Comparison of ENCODE assay signal across 9 cellular contexts in genomic region chr5:10233505-10233904, GRCh38. TPM values are rescaled to one million over a fixed set of nuclear protein-coding genes. Genes with fewer than 3 reads are reported as not detected.
A peak's percentile ranks its signal among the peaks of the same experiment; 100 is the strongest.
DNase-seq lines count a peak whose midpoint lies in the region; ATAC-seq, FAIRE-seq and TF ChIP-seq lines count a peak whose summit lies in the region.
"Had no signal": no experiment of that assay in that cellular context is flagged by ENCODE, and none has a peak within 500 bp of the region (broad histone marks: within the 10 kb centered on the region; RNA-seq: fewer than 3 reads in every experiment).

No MANE protein-coding gene starts in this region.

- POLR2A ChIA-PET in endothelial cell of umbilical vein (lab: Charles Lee), result no interaction called here

- no peak overlapping the region for H3K4me3 Mint-ChIP-seq in GM23338
- H3K4me3 Mint-ChIP-seq: activated CD4-positive, alpha-beta T cell treated with anti-CD3 and anti-CD28 coated beads for 36 hours had no signal

- no peaks in the 10 kb centered on the region for H3K9me3 Mint-ChIP-seq in GM23338

- H3K27me3 Mint-ChIP-seq in GM23338 (ENCODE audit: insufficient read depth, low read depth, poor library complexity), result peaks cover 2% of the 10 kb centered on the region
- H3K27me3 Mint-ChIP-seq: activated CD4-positive, alpha-beta T cell treated with anti-CD3 and anti-CD28 coated beads for 36 hours had no signal

- peak overlapping the region; percentile 78 for H3K27ac Mint-ChIP-seq in GM23338
- H3K27ac Mint-ChIP-seq: activated CD4-positive, alpha-beta T cell treated with anti-CD3 and anti-CD28 coated beads for 36 hours had no signal

- H3K4me1 ChIP-seq in GM23338 (ENCODE audit: insufficient read depth) (no peaks in the 10 kb centered on the region), endothelial cell of umbilical vein (ENCODE audit: control insufficient read depth, extremely low read depth, insufficient read depth, low read length) (no peaks in the 10 kb centered on the region), psoas muscle (peaks cover 5% of the 10 kb centered on the region)

- ATAC-seq in GM23338, result peak; percentile 51; the same call in 2 of the 3 replicates
- no peak for ATAC-seq in psoas muscle
- ATAC-seq in omental fat pad (ENCODE audit: low FRiP score), result no peak
- ATAC-seq in GM18873 (IDR thresholded peaks at IDR 0.05; ENCODE audit: low FRiP score, unreplicated experiment), result no peak
- ATAC-seq: activated CD4-positive, alpha-beta T cell treated with anti-CD3 and anti-CD28 coated beads for 36 hours had no signal

- H3K27ac ChIP-seq in GM23338 (ENCODE audit: low read depth), result no peak overlapping the region
- H3K27ac ChIP-seq in endothelial cell of umbilical vein (ENCODE audit: insufficient read depth, low read depth, low read length), result no peak overlapping the region
- H3K27ac ChIP-seq in psoas muscle, result no peak overlapping the region

- H3K27me3 ChIP-seq in GM23338 (ENCODE audit: insufficient read depth) (no peaks in the 10 kb centered on the region), endothelial cell of umbilical vein (ENCODE audit: control insufficient read depth in 2 of 2, insufficient read depth in 2 of 2, low read length in 2 of 2) (no peaks in the 10 kb centered on the region), psoas muscle (ENCODE audit: insufficient read depth in 3 of 3, low read length in 2 of 3) (no peaks in the 10 kb centered on the region)

- no peaks in the 10 kb centered on the region for H3K9me1 ChIP-seq in endothelial cell of umbilical vein (replicated peaks; ENCODE audit: control insufficient read depth, extremely low read depth, insufficient read depth, low read length)

- peaks cover 7% of the 10 kb centered on the region; the same call in 2 of the 3 replicates for H3K4me1 Mint-ChIP-seq in GM23338
- H3K4me1 Mint-ChIP-seq: activated CD4-positive, alpha-beta T cell treated with anti-CD3 and anti-CD28 coated beads for 36 hours had no signal

- H3K9me3 ChIP-seq in endothelial cell of umbilical vein (replicated peaks; ENCODE audit: control insufficient read depth, insufficient read depth, low read length) (no peaks in the 10 kb centered on the region), psoas muscle (no peaks in the 10 kb centered on the region)

- no peaks in the 10 kb centered on the region for H3K9me2 ChIP-seq in GM23338 (ENCODE audit: insufficient read depth)

- CTCF ChIA-PET in endothelial cell of umbilical vein (lab: Charles Lee), result interaction anchor here (0.9 to 1.6 kb wide), 3 partner anchors 11 to 1477 kb away, joined by 3 read pairs; partner anchors contain the start of genes ATPSCKMT and CCT5

- no peak overlapping the region for H3K4me3 ChIP-seq in GM23338
- H3K4me3 ChIP-seq in endothelial cell of umbilical vein (replicated peaks in 1 of 3; ENCODE audit: insufficient read depth in 1 of 3, low read depth in 1 of 3, low read length in 3 of 3), result no peak overlapping the region
- no peak overlapping the region for H3K4me3 ChIP-seq in psoas muscle

- TF ChIP-seq CTCF in GM23338 (conservative IDR thresholded peaks at IDR 0.05; ENCODE audit: low read depth in 2 of 2) (peak; percentile 29 to 68), endothelial cell of umbilical vein (IDR thresholded peaks at IDR 0.05; ENCODE audit: extremely low read depth in 1 of 2, insufficient read depth in 1 of 2, low read depth in 1 of 2, low read length in 2 of 2) (peak; percentile 19 to 24), psoas muscle (IDR thresholded peaks at IDR 0.05) (peak; percentile 34), omental fat pad (IDR thresholded peaks at IDR 0.05) (no peak), GM13976 (IDR thresholded peaks at IDR 0.05; ENCODE audit: borderline replicate concordance, control extremely low read depth, extremely low read depth, insufficient read depth, missing control alignments) (no peak)

- H3K79me2 ChIP-seq in GM23338 (replicated peaks; ENCODE audit: insufficient read depth) (no peaks in the 10 kb centered on the region), endothelial cell of umbilical vein (ENCODE audit: control insufficient read depth, insufficient read depth, low read length) (no peaks in the 10 kb centered on the region)

- no peak for TF ChIP-seq POLR2A in endothelial cell of umbilical vein (IDR thresholded peaks at IDR 0.05; ENCODE audit: low read depth, low read length)

- in situ Hi-C loops in GM13976 (cut with MboI; ENCODE audit: low sequenced_read_pairs, unreplicated experiment), result no loop called here

- H3K9ac ChIP-seq in endothelial cell of umbilical vein (replicated peaks; ENCODE audit: extremely low read depth, insufficient read depth, low read length), result no peak overlapping the region

- DNase-seq in GM23338 (ENCODE audit: low spot score) (peak; percentile 70), NCI-H82 (lab: John Stamatoyannopoulos, UW) (peak; percentile 69), endothelial cell of umbilical vein (ENCODE audit: low read depth, low spot score) (peak; percentile 31), psoas muscle (no peak), posterior vena cava (ENCODE audit: low spot score) (no peak), omental fat pad (ENCODE audit: low spot score) (no peak), GM13976 (ENCODE audit: low spot score) (no peak)
- DNase-seq: activated CD4-positive, alpha-beta T cell treated with anti-CD3 and anti-CD28 coated beads for 36 hours had no signal

- peaks cover 4% of the 10 kb centered on the region; the same call in 2 of the 3 replicates for H3K36me3 Mint-ChIP-seq in GM23338 (ENCODE audit: low read depth)

- dilution Hi-C loops in endothelial cell of umbilical vein (cut with MboI; ENCODE audit: extremely low pct_ligation_motif_present, low sequenced_read_pairs), result no loop called here

- H4K20me1 ChIP-seq in GM23338 (replicated peaks; ENCODE audit: insufficient read depth), result no peaks in the 10 kb centered on the region
- no peaks in the 10 kb centered on the region for H4K20me1 ChIP-seq in endothelial cell of umbilical vein (replicated peaks; ENCODE audit: control insufficient read depth, extremely low read depth, insufficient read depth, low read length)

- BruUV-seq in endothelial cell of umbilical vein (replicated peaks; lab: Mats Ljungman, UMichigan), result no TSS peak

- H2AFZ ChIP-seq in GM23338 (no peak overlapping the region), endothelial cell of umbilical vein (ENCODE audit: low read depth, low read length) (no peak overlapping the region)

- intact Hi-C loops in endothelial cell of umbilical vein (cut with micrococcal nuclease), result loop anchor here (1.0 kb wide), 2 partner anchors 93 to 689 kb away; no protein-coding TSS in a partner anchor
- intact Hi-C loops in psoas muscle (cut with DNase I), result no loop called here
- intact Hi-C loops in posterior vena cava (cut with DNase I), result no loop called here

- 48 to 62% (median 52%) methylated on average over 7 of the region's 7 CpGs for WGBS in psoas muscle, 3 donors

- no peak for FAIRE-seq in endothelial cell of umbilical vein (lab: Jason Lieb, UNC)

- no peaks in the 10 kb centered on the region for H3F3A ChIP-seq in GM23338 (replicated peaks; ENCODE audit: low read depth)

- H3K36me3 ChIP-seq in GM23338 (ENCODE audit: insufficient read depth), result peaks cover 4% of the 10 kb centered on the region; the same call in 1 of the 2 replicates
- H3K36me3 ChIP-seq in endothelial cell of umbilical vein (ENCODE audit: control insufficient read depth in 2 of 2, extremely low read depth in 1 of 2, insufficient read depth in 2 of 2, low read length in 2 of 2), result peaks cover 2% of the 10 kb centered on the region in 2 experiments
- peaks cover 0 to 54% of the 10 kb centered on the region in 2 donors for H3K36me3 ChIP-seq in psoas muscle (ENCODE audit: insufficient read depth in 1 of 2, low read depth in 1 of 2)

- H3K4me2 ChIP-seq in GM23338 (no peak overlapping the region), endothelial cell of umbilical vein (ENCODE audit: insufficient read depth, low read length) (no peak overlapping the region)

TF ChIP-seq in GM23338, 12 proteins besides CTCF, POLR2A, EP300 and RAD21 (continues in another document):
- TF ChIP-seq STAT1 (IDR thresholded peaks at IDR 0.05; ENCODE audit: unreplicated experiment), result no peak
- no peak for TF ChIP-seq JUNB (IDR thresholded peaks at IDR 0.05; ENCODE audit: unreplicated experiment)

TF ChIP-seq in endothelial cell of umbilical vein, 7 proteins besides CTCF, POLR2A, EP300 and RAD21 (continues in another document):
- TF ChIP-seq EZH2 (IDR thresholded peaks at IDR 0.05; ENCODE audit: borderline replicate concordance, low read depth, low read length, severe bottlenecking), result no peak
- TF ChIP-seq FOS (IDR thresholded peaks at IDR 0.05; ENCODE audit: borderline replicate concordance, insufficient read depth, low read length), result no peak

RNA-seq across cellular contexts. Expression of gene ATPSCKMT, which starts 16.2 kb away (rescaled TPM):
- 19.3 and 22.9 TPM in 2 replicates for total RNA-seq in GM23338 (2014; rRNA removed; shearing (Covaris generic))
- 8.9 and 10.0 TPM in 2 replicates for polyA plus RNA-seq in GM23338 (2016; fragmentation: Nextera tagmentation; extraction: Ambion mirVana)
- total RNA-seq in endothelial cell of umbilical vein, result 16.7 and 19.7 TPM in 2 replicates
- polyA plus RNA-seq in endothelial cell of umbilical vein, result 11.4 and 25.4 TPM in 2 replicates
- polyA plus RNA-seq in endothelial cell of umbilical vein (2011; cell fraction: cytosol; rRNA removed), result 20.6 and 24.5 TPM in 2 replicates
- 18.4 and 26.1 TPM in 2 replicates for polyA plus RNA-seq in endothelial cell of umbilical vein (2011; cell fraction: nucleus; rRNA removed)
- 15.3 and 22.1 TPM in 2 replicates for polyA plus RNA-seq in endothelial cell of umbilical vein (2012)
- 17.6 and 42.8 TPM in 2 replicates for polyA minus RNA-seq in endothelial cell of umbilical vein
- polyA minus RNA-seq in endothelial cell of umbilical vein (2011; cell fraction: cytosol; rRNA and poly(A)+ RNA removed), result 11.4 TPM
- polyA minus RNA-seq in endothelial cell of umbilical vein (2011; cell fraction: nucleus; rRNA and poly(A)+ RNA removed), result 11.2 and 13.9 TPM in 2 replicates
- total RNA-seq in psoas muscle, result 10 to 100 TPM in 1 of 4 donors, 1 to 10 TPM in 3; 7.6 to 16.7 (median 8.9) TPM
- 10 to 100 TPM in 2 of 3 donors, 1 to 10 TPM in 1; 9.3 to 26.1 (median 10.2) TPM for polyA plus RNA-seq in psoas muscle
- 10 to 100 TPM; 10.6 to 17.2 TPM for total RNA-seq in posterior vena cava
- total RNA-seq in omental fat pad, result 10 to 100 TPM; 12.8 to 24.9 (median 18.9) TPM

RNA-seq across cellular contexts. Expression of gene CCT5, which starts 16.6 kb away (rescaled TPM):
- 604 and 661 TPM in 2 replicates for total RNA-seq in GM23338 (2014; rRNA removed; shearing (Covaris generic))
- polyA plus RNA-seq in GM23338 (2016; fragmentation: Nextera tagmentation; extraction: Ambion mirVana) (576 and 627 TPM in 2 replicates), endothelial cell of umbilical vein (232 and 386 TPM in 2 replicates), psoas muscle (100 to 1,000 TPM; 186 to 454 (median 287) TPM)
- total RNA-seq in endothelial cell of umbilical vein (323 and 343 TPM in 2 replicates), psoas muscle (100 to 1,000 TPM; 150 to 211 (median 197) TPM), posterior vena cava (100 to 1,000 TPM in 1 of 2 donors, 10 to 100 TPM in 1; 97.0 to 124 TPM), omental fat pad (100 to 1,000 TPM; 160 to 310 (median 239) TPM)
- 384 and 473 TPM in 2 replicates for polyA plus RNA-seq in endothelial cell of umbilical vein (2011; cell fraction: cytosol; rRNA removed)
- 299 and 391 TPM in 2 replicates for polyA plus RNA-seq in endothelial cell of umbilical vein (2011; cell fraction: nucleus; rRNA removed)
- polyA plus RNA-seq in endothelial cell of umbilical vein (2012), result 354 and 612 TPM in 2 replicates
- polyA minus RNA-seq in endothelial cell of umbilical vein, result 494 and 565 TPM in 2 replicates
- 797 TPM for polyA minus RNA-seq in endothelial cell of umbilical vein (2011; cell fraction: cytosol; rRNA and poly(A)+ RNA removed)
- 116 and 138 TPM in 2 replicates for polyA minus RNA-seq in endothelial cell of umbilical vein (2011; cell fraction: nucleus; rRNA and poly(A)+ RNA removed)

Comparison
In these comparisons a context has a peak if more than half of its experiments do, and no peak if none do; other contexts are left out.
1. DNase-seq: peak in GM23338 (single experiment), NCI-H82 (single experiment) and endothelial cell of umbilical vein (single experiment); none in psoas muscle (0 of 2), posterior vena cava (single experiment), omental fat pad (single experiment) and GM13976 (single experiment).
2. CTCF ChIP-seq: peak in GM23338 (2 of 2), endothelial cell of umbilical vein (2 of 2) and psoas muscle (single experiment); none in omental fat pad (0 of 3) and GM13976 (single experiment).